In genomic region chr20:25407311-25408169, GRCh38 we compare ENCODE assay signal across 8 cellular contexts. TPM values are rescaled to one million over a fixed set of nuclear protein-coding genes. Genes with fewer than 3 reads are reported as not detected.
DNase-seq lines count a peak whose midpoint lies in the region; ATAC-seq and TF ChIP-seq lines count a peak whose summit lies in the region.

Gene GINS1, plus strand, starts transcription at chr20:25407673. Its CDS starts 148 bp downstream, at chr20:25407821.

- H3K4me3 ChIP-seq in BJ (ENCODE audit: low read depth, low read length) (peak within 1 kb of the TSS; percentile 74), colonic mucosa (peak within 1 kb of the TSS; percentile 75)

- H3K27me3 ChIP-seq in BJ (ENCODE audit: control insufficient read depth, insufficient read depth, low read length) (no peaks in the 10 kb centered on the region), colonic mucosa (no peaks in the 10 kb centered on the region)

- no peaks in the 10 kb centered on the region for H3K9me3 ChIP-seq in colonic mucosa

- H3K27ac ChIP-seq in colonic mucosa: no peak within 1 kb of the TSS

- POLR2A ChIA-PET in BJ (lab: Charles Lee): interaction anchor here (0.8 kb wide), 1 partner anchor 108 kb away, joined by 3 read pairs; no protein-coding TSS in a partner anchor

- TF ChIP-seq CTCF in BJ (IDR thresholded peaks at IDR 0.05; ENCODE audit: insufficient read depth, low read depth, low read length) (no peak), colonic mucosa (IDR thresholded peaks at IDR 0.05) (no peak)

- H3K9ac ChIP-seq in colonic mucosa (ENCODE audit: low read depth in 2 of 2, low read length in 2 of 2): peak within 1 kb of the TSS; percentile 76 to 83

- H3K36me3 ChIP-seq in BJ (ENCODE audit: control insufficient read depth, insufficient read depth, low read length): no peaks in the 10 kb centered on the region
- H3K36me3 ChIP-seq in colonic mucosa: no peaks in the 10 kb centered on the region

- DNase-seq in BJ (ENCODE audit: low read depth): peak; percentile 31
- DNase-seq in GM19238 (ENCODE audit: insufficient read length, low spot score): peak; percentile 82
- peak; percentile 89 for DNase-seq in NCI-H446 treated with DMSO at 0.1 percent for 48 hours (lab: John Stamatoyannopoulos, UW)
- DNase-seq in activated CD4-positive, alpha-beta T cell treated with anti-CD3 and anti-CD28 coated beads for 1 hour: peak; percentile 61
- peak; percentile 92 for DNase-seq in colonic mucosa
- DNase-seq in left colon: peak; percentile 83 to 86
- peak; percentile 39 to 89 (median 80) for DNase-seq in stimulated activated CD4-positive, alpha-beta T cell treated with anti-CD3 and anti-CD28 coated beads, Interleukin-1b, Interleukin-23, amount 100 ng/mL, for 24 hours (ENCODE audit: low read depth in 4 of 4, low spot score in 1 of 4)

- H3K4me1 ChIP-seq in colonic mucosa: no peaks in the 10 kb centered on the region

- ATAC-seq in HG03432 (IDR thresholded peaks at IDR 0.05; ENCODE audit: unreplicated experiment): peak; percentile 92
- peak; percentile 97 for ATAC-seq in left colon

- intact Hi-C loops in colonic mucosa (cut with DNase I): loop anchor here (10.0 kb wide), 1 partner anchor 343 kb away; no protein-coding TSS in a partner anchor
- intact Hi-C loops in left colon (cut with DNase I, micrococcal nuclease): loop anchor here (10.0 kb wide), 2 partner anchors 113 to 413 kb away; partner anchors contain the start of gene APMAP (in 1 of the 2)

- CTCF ChIA-PET in BJ (lab: Yijun Ruan, JAX): interaction anchor here (0.5 to 4.3 kb wide), 7 partner anchors 9 to 409 kb away, joined by 3 to 32 read pairs (median 4); no protein-coding TSS in a partner anchor

RNA-seq across cellular contexts. Expression of gene GINS1, which starts in this region (rescaled TPM):
- polyA plus RNA-seq in BJ (2011; rRNA removed): 2.7 and 4.7 TPM in 2 replicates
- 2.7 and 3.0 TPM in 2 replicates for polyA minus RNA-seq in BJ (2011; rRNA and poly(A)+ RNA removed)
- total RNA-seq in colonic mucosa: 10 to 100 TPM in 1 of 2 donors, 1 to 10 TPM in 1; 5.4 to 24.0 TPM
- 1 to 10 TPM; 2.7 to 5.0 TPM for total RNA-seq in left colon

Comparison
In these comparisons a context has a peak if more than half of its experiments do, and no peak if none do; other contexts are left out.
1. DNase-seq: peak in every context shown above with its lines; median percentile 92 in colonic mucosa; 89 in NCI-H446 treated with DMSO at 0.1 percent for 48 hours; 84 in left colon; 82 in GM19238; 80 in stimulated activated CD4-positive, alpha-beta T cell treated with anti-CD3 and anti-CD28 coated beads, Interleukin-1b, Interleukin-23, amount 100 ng/mL, for 24 hours; 61 in activated CD4-positive, alpha-beta T cell treated with anti-CD3 and anti-CD28 coated beads for 1 hour; 31 in BJ.